ENCODE assay signal across 14 cellular contexts in genomic region chr18:8140841-8141501, GRCh38.
DNase-seq lines count a peak whose midpoint lies in the region; ATAC-seq and TF ChIP-seq lines count a peak whose summit lies in the region.
"Had no signal": no experiment of that assay in that cellular context is flagged by ENCODE, and none has a peak within 500 bp of the region (broad histone marks: within the 10 kb centered on the region; RNA-seq: fewer than 3 reads in every experiment).

No MANE protein-coding gene starts in this region.

- DNase-seq in AG10803 (ENCODE audit: low read depth) (peak; percentile 53), RKO (ENCODE audit: low spot score) (peak; percentile 33), fibroblast of mammary gland (ENCODE audit: low read depth) (peak; percentile 99), osteoblast (ENCODE audit: insufficient read length, low spot score, missing footprints) (peak; percentile 45), epidermal melanocyte (ENCODE audit: insufficient read length, low spot score) (no peak)
- DNase-seq in NK-92 treated with Interleukin-12 subunit alpha and Interleukin-12 subunit beta, amount 100 ng/mL, for 24 hours (lab: John Stamatoyannopoulos, UW) = no peak
- DNase-seq in activated T-cell treated with anti-CD3 and anti-CD28 coated beads, Interleukin-2, amount 50 U/mL, for 24 hours = no peak
- DNase-seq: activated CD8-positive, alpha-beta memory T cell treated with anti-CD3 and anti-CD28 coated beads, Interleukin-2, amount 50 U/mL, for 48 hours; NCI-H2029 treated with DMSO at 0.1 percent for 48 hours; OCI-M1; T1000 had no signal

- H3K27me3 Mint-ChIP-seq in activated T-cell treated with anti-CD3 and anti-CD28 coated beads, Interleukin-2, amount 50 U/mL, for 24 hours = no peaks in the 10 kb centered on the region
- H3K27me3 Mint-ChIP-seq: B cell had no signal

- H3K79me2 ChIP-seq in osteoblast (ENCODE audit: insufficient read depth, low read length) = no peaks in the 10 kb centered on the region

- peak overlapping the region; percentile 38 for H3K4me2 ChIP-seq in osteoblast (ENCODE audit: insufficient read depth, low read length)

- TF ChIP-seq CTCF in AG10803 (conservative IDR thresholded peaks at IDR 0.05; ENCODE audit: low read length) = no peak
- no peak for TF ChIP-seq CTCF in fibroblast of mammary gland (conservative IDR thresholded peaks at IDR 0.05; ENCODE audit: control insufficient read depth, insufficient read depth, low read depth, low read length)
- TF ChIP-seq CTCF in osteoblast (IDR thresholded peaks at IDR 0.05; ENCODE audit: extremely low read depth, low read depth, low read length) = no peak

- no peaks in the 10 kb centered on the region for H3K36me3 ChIP-seq in osteoblast (ENCODE audit: insufficient read depth, low read length)

- H3K27ac Mint-ChIP-seq in activated T-cell treated with anti-CD3 and anti-CD28 coated beads, Interleukin-2, amount 50 U/mL, for 24 hours = no peak overlapping the region
- H3K27ac Mint-ChIP-seq: B cell had no signal

- no peak overlapping the region for H3K4me3 Mint-ChIP-seq in activated T-cell treated with anti-CD3 and anti-CD28 coated beads, Interleukin-2, amount 50 U/mL, for 24 hours
- H3K4me3 Mint-ChIP-seq: B cell, neural crest cell had no signal

- no peaks in the 10 kb centered on the region for H3K4me1 Mint-ChIP-seq in activated T-cell treated with anti-CD3 and anti-CD28 coated beads, Interleukin-2, amount 50 U/mL, for 24 hours (ENCODE audit: low read depth)
- H3K4me1 Mint-ChIP-seq: B cell, neural crest cell had no signal

- peak overlapping the region; percentile 69 for H3K27ac ChIP-seq in osteoblast (ENCODE audit: low read depth, low read length)

- peak overlapping the region; percentile 14 for H2AFZ ChIP-seq in osteoblast (ENCODE audit: low read length)

- H3K4me1 ChIP-seq in osteoblast (ENCODE audit: insufficient read depth, low read length) = peaks cover 31% of the 10 kb centered on the region

- no peaks in the 10 kb centered on the region for H3K9me3 ChIP-seq in osteoblast (ENCODE audit: low read depth, low read length)

- no peak for ATAC-seq in HG03025 (IDR thresholded peaks at IDR 0.05; ENCODE audit: low FRiP score, unreplicated experiment)

- no peaks in the 10 kb centered on the region for H4K20me1 ChIP-seq in osteoblast (ENCODE audit: insufficient read depth, low read length)

- no peaks in the 10 kb centered on the region for H3K36me3 Mint-ChIP-seq in activated T-cell treated with anti-CD3 and anti-CD28 coated beads, Interleukin-2, amount 50 U/mL, for 24 hours (ENCODE audit: low read depth)

- no peak overlapping the region for H3K4me3 ChIP-seq in AG10803 (ENCODE audit: low read length)
- H3K4me3 ChIP-seq in fibroblast of mammary gland (ENCODE audit: control insufficient read depth, low read depth, low read length) = no peak overlapping the region
- H3K4me3 ChIP-seq in osteoblast (ENCODE audit: insufficient read depth, low read length) = no peak overlapping the region

- H3K27me3 ChIP-seq in osteoblast (ENCODE audit: insufficient read depth, low read length) = no peaks in the 10 kb centered on the region

- H3K9me3 Mint-ChIP-seq in activated T-cell treated with anti-CD3 and anti-CD28 coated beads, Interleukin-2, amount 50 U/mL, for 24 hours = peaks cover 6% of the 10 kb centered on the region

Comparison
In these comparisons a context has a peak if more than half of its experiments do, and no peak if none do; other contexts are left out.
1. DNase-seq: peak in AG10803 (single experiment), RKO (single experiment), fibroblast of mammary gland (single experiment) and osteoblast (single experiment); none in NK-92 treated with Interleukin-12 subunit alpha and Interleukin-12 subunit beta, amount 100 ng/mL, for 24 hours (single experiment), activated T-cell treated with anti-CD3 and anti-CD28 coated beads, Interleukin-2, amount 50 U/mL, for 24 hours (single experiment) and epidermal melanocyte (single experiment).